Comparison of ENCODE assay signal across 24 cellular contexts in genomic region chr11:131468565-131468964, GRCh38.
"Had no signal": no experiment of that assay in that cellular context is flagged by ENCODE, and none has a peak within 500 bp of the region (broad histone marks: within the 10 kb centered on the region; RNA-seq: fewer than 3 reads in every experiment).

No MANE protein-coding gene starts in this region.

- H3K4me1 ChIP-seq: colonic mucosa, foreskin keratinocyte, heart left ventricle, psoas muscle, tibial artery had no signal

- ATAC-seq: activated naive CD8-positive, alpha-beta T cell treated with anti-CD3 and anti-CD28 coated beads, Interleukin-2, amount 50 U/mL, for 24 hours; activated T-cell treated with anti-CD3 and anti-CD28 coated beads, Interleukin-2, amount 50 U/mL, for 4 hours; left colon; psoas muscle had no signal

- DNase-seq: activated CD4-positive, alpha-beta memory T cell treated with anti-CD3 and anti-CD28 coated beads for 36 hours; activated CD4-positive, alpha-beta T cell treated with anti-CD3 and anti-CD28 coated beads, Interleukin-2, amount 10 ng/mL, durations not matched to agents 24 days and 14 days; activated CD4-positive, CD25-positive, alpha-beta regulatory T cell treated with anti-CD3 and anti-CD28 coated beads, Interleukin-2, amount 50 U/mL, for 72 hours; activated CD8-positive, alpha-beta memory T cell treated with anti-CD3 and anti-CD28 coated beads, Interleukin-2, amount 50 U/mL, for 48 hours; activated naive CD8-positive, alpha-beta T cell treated with anti-CD3 and anti-CD28 coated beads, Interleukin-2, amount 50 U/mL, for 24 hours; activated T-cell treated with anti-CD3 and anti-CD28 coated beads, Interleukin-2, amount 50 U/mL, for 4 hours; colonic mucosa; effector CD8-positive, alpha-beta T cell; erythroblast; heart left ventricle; hypothalamus; immature natural killer cell; kidney; left colon; mammary epithelial cell; ovary; psoas muscle; stimulated activated CD4-positive, alpha-beta T cell treated with anti-CD3 and anti-CD28 coated beads, Interleukin-15, amount 100 ng/mL, for 24 hours; stimulated activated CD4-positive, alpha-beta T cell treated with anti-CD3 and anti-CD28 coated beads, Interleukin-2, amount 100 ng/mL, for 24 hours; stimulated activated naive CD4-positive, alpha-beta T cell; T-helper 2 cell; tibial artery had no signal

- H3K27me3 ChIP-seq: colonic mucosa, ovary had no signal

- H3K36me3 ChIP-seq: colonic mucosa, heart left ventricle, ovary, suprapubic skin, tibial artery had no signal

- H3K4me3 ChIP-seq: colonic mucosa, heart left ventricle, ovary, psoas muscle, suprapubic skin, tibial artery had no signal

- H3K27ac ChIP-seq: colonic mucosa, foreskin keratinocyte, heart left ventricle, ovary, psoas muscle, suprapubic skin, tibial artery had no signal

- H3K9me3 ChIP-seq: colonic mucosa, heart left ventricle, ovary, psoas muscle, suprapubic skin, tibial artery had no signal
